1 cellular context compared by ENCODE assay signal in genomic region chr7:1669954-1670893, GRCh38.
TF ChIP-seq lines count a peak whose summit lies in the region.

TSS of gene ELFN1 (plus strand) at chr7:1670277. CDS start at chr7:1744597, 74,320 bp downstream.

TF ChIP-seq in SK-N-SH, 30 proteins besides CTCF, POLR2A, EP300 and RAD21 (continued from another document):
- no peak for TF ChIP-seq RXRA (IDR thresholded peaks at IDR 0.05; ENCODE audit: borderline replicate concordance, low read depth)
- TF ChIP-seq USF2 (IDR thresholded peaks at IDR 0.05; ENCODE audit: borderline replicate concordance, low read depth, low read length): no peak
TF ChIP-seq in SK-N-SH: peak in this region for 0.
